ENCODE assay signal across 8 cellular contexts in the genomic region with DNA sequence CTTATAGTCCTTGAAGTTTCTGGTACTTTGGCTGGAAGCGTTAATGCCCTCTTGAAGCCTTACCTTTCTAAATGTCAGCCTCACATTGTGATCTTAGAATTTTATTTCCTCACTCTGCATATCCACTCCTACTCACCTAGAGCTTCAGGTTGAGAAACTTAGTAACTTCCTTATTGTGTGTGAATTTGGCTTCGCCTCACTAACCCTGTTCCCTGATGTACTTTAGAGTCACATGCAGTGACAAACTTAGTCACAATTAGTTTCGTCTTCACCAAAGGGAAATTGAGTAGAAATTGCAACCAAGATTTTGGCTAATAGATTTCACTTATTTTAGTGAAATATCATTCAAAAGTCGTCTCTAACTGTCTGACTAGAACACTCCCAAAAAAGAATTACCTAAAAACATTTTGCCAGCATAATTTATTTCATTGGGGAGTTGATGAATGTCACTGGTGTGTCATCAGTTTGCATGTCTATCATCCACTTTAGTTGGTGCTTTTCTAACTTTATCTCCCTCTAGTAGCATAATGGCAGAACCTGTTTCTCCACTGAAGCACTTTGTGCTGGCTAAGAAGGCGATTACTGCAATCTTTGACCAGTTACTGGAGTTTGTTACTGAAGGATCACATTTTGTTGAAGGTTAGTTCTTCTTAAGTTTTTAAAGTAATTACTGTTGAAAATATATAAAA. TPM values are rescaled to one million over a fixed set of nuclear protein-coding genes. Genes with fewer than 3 reads are reported as not detected.
DNase-seq lines count a peak whose midpoint lies in the region; ATAC-seq and TF ChIP-seq lines count a peak whose summit lies in the region.

No MANE protein-coding gene starts in this region.

- intact Hi-C loops in tibial artery (cut with DNase I; ENCODE audit: low total_unique reads) = loop anchor here (10.0 kb wide), 1 partner anchor 216 kb away; a partner anchor contains a TSS

- H3K27ac Mint-ChIP-seq in activated naive CD4-positive, alpha-beta T cell treated with anti-CD3 and anti-CD28 coated beads, Interleukin-2, amount 50 U/mL, for 72 hours = peak overlapping the region; percentile 81 to 92

- H3K9me3 ChIP-seq in tibial artery = no peaks in the 10 kb centered on the region

- ATAC-seq in GM19468 (IDR thresholded peaks at IDR 0.05; ENCODE audit: extremely low read depth, unreplicated experiment) (peak; percentile 57), HG03571 (IDR thresholded peaks at IDR 0.05; ENCODE audit: unreplicated experiment) (peak; percentile 71)
- peak; percentile 26 to 31 for ATAC-seq in activated naive CD4-positive, alpha-beta T cell treated with anti-CD3 and anti-CD28 coated beads, Interleukin-2, amount 50 U/mL, for 72 hours

- H3K4me3 ChIP-seq in tibial artery = peak overlapping the region; percentile 66 to 69

- H3K9me3 Mint-ChIP-seq in activated naive CD4-positive, alpha-beta T cell treated with anti-CD3 and anti-CD28 coated beads, Interleukin-2, amount 50 U/mL, for 72 hours = no peaks in the 10 kb centered on the region

- no peaks in the 10 kb centered on the region for H3K27me3 ChIP-seq in tibial artery

- peaks cover 0 to 26% (median 12%) of the 10 kb centered on the region in 4 donors for H3K4me1 ChIP-seq in tibial artery

- H3K36me3 Mint-ChIP-seq in activated naive CD4-positive, alpha-beta T cell treated with anti-CD3 and anti-CD28 coated beads, Interleukin-2, amount 50 U/mL, for 72 hours = peaks cover 9 to 11% of the 10 kb centered on the region in 2 donors

- peaks cover 14 to 25% (median 22%) of the 10 kb centered on the region in 3 donors for H3K36me3 ChIP-seq in tibial artery

- no peak for TF ChIP-seq CTCF in tibial artery (IDR thresholded peaks at IDR 0.05)

- peak; percentile 3 for DNase-seq in Daoy (ENCODE audit: low read depth)
- DNase-seq in activated naive CD4-positive, alpha-beta T cell treated with anti-CD3 and anti-CD28 coated beads, Interleukin-2, amount 50 U/mL, for 72 hours (ENCODE audit: low spot score in 2 of 2) = no peak
- peak; percentile 73 for DNase-seq in kidney tubule cell (ENCODE audit: low spot score)
- no peak for DNase-seq in tibial artery
- no peak for DNase-seq in NCI-H1092 treated with DMSO at 0.1 percent for 48 hours (lab: John Stamatoyannopoulos, UW)
- DNase-seq in kidney glomerular epithelial cell (lab: John Stamatoyannopoulos, UW) = no peak

- peak overlapping the region; percentile 78 to 92 for H3K27ac ChIP-seq in tibial artery

RNA-seq across cellular contexts. Expression of a gene that starts 1.0 kb away (rescaled TPM):
- 38.7 and 50.9 TPM in 2 replicates for total RNA-seq in Daoy (2014; rRNA removed; shearing (Covaris generic))
- total RNA-seq in activated naive CD4-positive, alpha-beta T cell treated with anti-CD3 and anti-CD28 coated beads, Interleukin-2, amount 50 U/mL, for 72 hours = 10 to 100 TPM; 33.2 to 43.9 TPM

RNA-seq across cellular contexts. Expression of a gene that starts 25.6 kb away (rescaled TPM):
- total RNA-seq in Daoy (2014; rRNA removed; shearing (Covaris generic)) = 61.1 and 63.6 TPM in 2 replicates
- total RNA-seq in activated naive CD4-positive, alpha-beta T cell treated with anti-CD3 and anti-CD28 coated beads, Interleukin-2, amount 50 U/mL, for 72 hours = 10 to 100 TPM; 22.0 to 33.4 TPM

Comparison
In these comparisons a context has a peak if more than half of its experiments do, and no peak if none do; other contexts are left out.
1. DNase-seq: peak in Daoy (single experiment) and kidney tubule cell (single experiment); none in activated naive CD4-positive, alpha-beta T cell treated with anti-CD3 and anti-CD28 coated beads, Interleukin-2, amount 50 U/mL, for 72 hours (0 of 2), tibial artery (0 of 2), NCI-H1092 treated with DMSO at 0.1 percent for 48 hours (single experiment) and kidney glomerular epithelial cell (single experiment).
2. Peak in every context shown above with its lines, with median percentiles within 50 percentile points of each other: ATAC-seq.